ENCODE assay signal across 9 cellular contexts in the genomic region with DNA sequence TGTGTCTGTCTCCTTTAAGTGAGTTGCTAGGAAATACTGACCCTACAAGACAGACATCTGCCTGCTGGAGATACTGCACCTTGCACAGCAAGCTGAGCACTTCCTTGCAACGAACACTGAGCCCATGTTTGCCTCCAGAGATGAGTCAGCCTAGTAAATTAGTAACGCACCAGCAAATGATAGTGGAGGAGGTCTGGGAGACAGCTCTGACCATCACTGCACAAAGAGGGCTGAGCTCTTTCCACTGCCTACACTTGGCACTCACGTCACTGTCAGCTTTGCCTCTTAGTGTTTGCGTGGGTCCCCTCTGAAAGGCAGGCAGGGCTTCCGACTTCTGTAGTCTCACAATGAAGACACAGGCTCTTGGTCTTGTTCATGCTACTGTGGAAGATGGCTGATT.
DNase-seq lines count a peak whose midpoint lies in the region; ATAC-seq and FAIRE-seq lines count a peak whose summit lies in the region.
"Had no signal": no experiment of that assay in that cellular context is flagged by ENCODE, and none has a peak within 500 bp of the region (broad histone marks: within the 10 kb centered on the region; RNA-seq: fewer than 3 reads in every experiment).

No MANE protein-coding gene starts in this region.

- H3K36me3 ChIP-seq in SJCRH30, result no peaks in the 10 kb centered on the region

- no peaks in the 10 kb centered on the region for H3K27me3 ChIP-seq in SJCRH30

- no peak overlapping the region for H3K4me3 ChIP-seq in SJCRH30

- peak; percentile 99 for ATAC-seq in GM18868 (IDR thresholded peaks at IDR 0.05; ENCODE audit: unreplicated experiment)
- peak; percentile 99 for ATAC-seq in HG02943 (IDR thresholded peaks at IDR 0.05; ENCODE audit: low read depth, unreplicated experiment)

- DNase-seq in AG08396 (ENCODE audit: low spot score) (peak; percentile 43), SJCRH30 (peak; percentile 32 to 65), NCI-H1048 (lab: John Stamatoyannopoulos, UW) (no peak), dermis blood vessel endothelial cell (no peak), NCI-H2081 treated with DMSO at 0.1 percent for 48 hours (lab: John Stamatoyannopoulos, UW) (no peak)

- H3K27ac ChIP-seq in SJCRH30, result peak overlapping the region; percentile 29

- peaks cover 12% of the 10 kb centered on the region for H3K4me1 ChIP-seq in SJCRH30

- FAIRE-seq in islet of Langerhans (lab: Jason Lieb, UNC), result peak; percentile 97
- FAIRE-seq: endothelial cell of umbilical vein had no signal

- no peaks in the 10 kb centered on the region for H3K9me3 ChIP-seq in SJCRH30 (replicated peaks)

Comparison
In these comparisons a context has a peak if more than half of its experiments do, and no peak if none do; other contexts are left out.
1. DNase-seq: peak in AG08396 (single experiment) and SJCRH30 (2 of 2); none in NCI-H1048 (single experiment), dermis blood vessel endothelial cell (single experiment) and NCI-H2081 treated with DMSO at 0.1 percent for 48 hours (single experiment).